ENCODE assay signal across 7 cellular contexts in genomic region chr2:159879061-159879604, GRCh38. TPM values are rescaled to one million over a fixed set of nuclear protein-coding genes. Genes with fewer than 3 reads are reported as not detected.
DNase-seq lines count a peak whose midpoint lies in the region; ATAC-seq and TF ChIP-seq lines count a peak whose summit lies in the region.

No MANE protein-coding gene starts in this region.

- peak in 2 of 3 donors; percentile 16 to 30 for DNase-seq in stimulated activated CD4-positive, alpha-beta T cell treated with anti-CD3 and anti-CD28 coated beads, Interleukin-12 subunit alpha, Interleukin-12 subunit beta, amount 100 ng/mL, for 48 hours (ENCODE audit: low read depth in 2 of 3, low spot score in 1 of 3)
- DNase-seq in mesenteric fat pad (ENCODE audit: low spot score) (no peak), GF-D8 (lab: John Stamatoyannopoulos, UW) (no peak)
- no peak for DNase-seq in effector CD8-positive, alpha-beta T cell (lab: John Stamatoyannopoulos, UW)

- ATAC-seq in GM18909 (IDR thresholded peaks at IDR 0.05; ENCODE audit: poor library complexity, unreplicated experiment) (peak; percentile 83), HG02623 (IDR thresholded peaks at IDR 0.05; ENCODE audit: unreplicated experiment) (peak; percentile 88), SK-N-SH treated with all-trans-retinoic acid at 6 μM for 48 hours (peak; percentile 62)

TF ChIP-seq in SK-N-SH treated with all-trans-retinoic acid at 6 μM for 48 hours, 23 proteins besides CTCF, POLR2A, EP300 and RAD21:
- TF ChIP-seq BACH2 (CRISPR knock-in tag; IDR thresholded peaks at IDR 0.05; ENCODE audit: borderline replicate concordance), result no peak
- no peak for TF ChIP-seq GLIS3 (CRISPR knock-in tag; IDR thresholded peaks at IDR 0.05)

RNA-seq across cellular contexts. Expression of gene LY75, which starts 25.4 kb away (rescaled TPM):
- total RNA-seq in mesenteric fat pad, result 3.0 TPM

Comparison
In these comparisons a context has a peak if more than half of its experiments do, and no peak if none do; other contexts are left out.
1. DNase-seq: peak in stimulated activated CD4-positive, alpha-beta T cell treated with anti-CD3 and anti-CD28 coated beads, Interleukin-12 subunit alpha, Interleukin-12 subunit beta, amount 100 ng/mL, for 48 hours (2 of 3); none in mesenteric fat pad (single experiment), effector CD8-positive, alpha-beta T cell (single experiment) and GF-D8 (single experiment).
2. Peak in every context shown above with its lines, with median percentiles within 50 percentile points of each other: ATAC-seq.